In the genomic region with DNA sequence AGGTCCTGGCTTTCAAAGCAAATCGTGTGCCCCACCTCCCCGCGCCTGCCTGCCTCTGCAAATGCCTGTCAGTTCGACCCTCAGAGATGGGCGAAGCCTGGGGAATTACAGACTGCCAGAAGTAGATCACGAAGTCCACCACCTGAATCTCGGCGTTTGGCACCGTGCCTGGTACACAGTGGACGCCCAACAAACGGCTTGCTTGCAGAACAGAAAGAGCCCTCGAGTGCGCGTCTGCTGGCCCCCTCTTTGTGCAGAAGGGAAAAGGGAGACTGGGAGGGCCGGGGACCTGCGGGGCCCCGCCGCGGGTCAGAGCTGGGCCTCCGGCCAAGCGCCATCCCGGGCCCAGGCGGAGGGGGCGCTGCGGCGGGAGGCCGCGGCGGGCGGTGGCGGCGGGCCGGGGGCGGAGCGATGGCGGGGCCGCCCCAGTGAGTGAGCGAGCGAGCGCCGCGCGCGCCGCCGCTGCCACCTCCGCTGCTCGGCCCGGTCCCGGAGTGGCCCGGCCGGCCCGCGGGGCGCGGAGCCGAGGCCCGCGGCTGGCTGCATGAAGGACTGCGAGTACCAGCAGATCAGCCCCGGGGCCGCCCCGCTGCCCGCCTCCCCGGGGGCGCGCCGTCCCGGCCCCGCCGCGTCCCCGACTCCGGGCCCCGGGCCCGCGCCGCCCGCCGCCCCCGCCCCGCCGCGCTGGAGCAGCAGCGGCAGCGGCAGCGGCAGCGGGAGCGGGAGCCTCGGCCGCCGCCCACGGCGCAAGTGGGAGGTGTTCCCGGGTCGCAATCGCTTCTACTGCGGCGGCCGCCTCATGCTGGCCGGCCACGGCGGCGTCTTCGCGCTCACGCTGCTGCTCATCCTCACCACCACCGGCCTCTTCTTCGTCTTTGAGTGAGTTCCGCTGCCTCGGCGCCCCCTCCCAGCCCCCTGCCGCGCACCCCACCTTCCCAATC, we compare ENCODE assay signal across 8 cellular contexts. TPM values are rescaled to one million over a fixed set of nuclear protein-coding genes. Genes with fewer than 3 reads are reported as not detected.
DNase-seq lines count a peak whose midpoint lies in the region; ATAC-seq, FAIRE-seq and TF ChIP-seq lines count a peak whose summit lies in the region.

A gene with protein sequence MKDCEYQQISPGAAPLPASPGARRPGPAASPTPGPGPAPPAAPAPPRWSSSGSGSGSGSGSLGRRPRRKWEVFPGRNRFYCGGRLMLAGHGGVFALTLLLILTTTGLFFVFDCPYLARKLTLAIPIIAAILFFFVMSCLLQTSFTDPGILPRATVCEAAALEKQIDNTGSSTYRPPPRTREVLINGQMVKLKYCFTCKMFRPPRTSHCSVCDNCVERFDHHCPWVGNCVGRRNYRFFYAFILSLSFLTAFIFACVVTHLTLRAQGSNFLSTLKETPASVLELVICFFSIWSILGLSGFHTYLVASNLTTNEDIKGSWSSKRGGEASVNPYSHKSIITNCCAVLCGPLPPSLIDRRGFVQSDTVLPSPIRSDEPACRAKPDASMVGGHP (plus strand): TSS at position 428 of the 941 bp plus-strand sequence. CDS start 117 bp downstream, at position 545.

- H3K27me3 Mint-ChIP-seq in immature natural killer cell (ENCODE audit: low read depth in 3 of 3), result peaks cover 0 to 5% (median 3%) of the 10 kb centered on the region in 3 donors

- ATAC-seq in GM19395 (IDR thresholded peaks at IDR 0.05; ENCODE audit: unreplicated experiment), result no peak

- peak within 1 kb of the TSS; percentile 81 for H3K27ac ChIP-seq in WERI-Rb-1

- no peaks in the 10 kb centered on the region for H3K9me3 ChIP-seq in WERI-Rb-1 (ENCODE audit: severe bottlenecking)

- TF ChIP-seq CTCF in GM12872 (IDR thresholded peaks at IDR 0.05; ENCODE audit: insufficient read depth, low read depth, low read length) (peak; percentile 47; the same call in 1 of the 3 replicates), HFF-Myc (IDR thresholded peaks at IDR 0.05; ENCODE audit: low read depth, low read length, missing control alignments) (peak; percentile 29), WERI-Rb-1 (IDR thresholded peaks at IDR 0.05; ENCODE audit: low read depth, low read length) (peak; percentile 60), bronchial epithelial cell (IDR thresholded peaks at IDR 0.05; ENCODE audit: insufficient read depth, low read length, severe bottlenecking) (peak; percentile 47)

- peak within 1 kb of the TSS; percentile 66 for H3K4me3 ChIP-seq in HFF-Myc (replicated peaks; ENCODE audit: low read depth, low read length)
- peak within 1 kb of the TSS; percentile 57 for H3K4me3 ChIP-seq in WERI-Rb-1 (ENCODE audit: low read depth, low read length)
- H3K4me3 ChIP-seq in bronchial epithelial cell (ENCODE audit: low read depth, low read length), result peak within 1 kb of the TSS; percentile 79

- FAIRE-seq in bronchial epithelial cell (lab: Jason Lieb, UNC), result no peak

- H3K4me1 Mint-ChIP-seq in immature natural killer cell, result peaks cover 51 to 60% of the 10 kb centered on the region in 2 donors

- H3K36me3 ChIP-seq in WERI-Rb-1 (peaks cover 25% of the 10 kb centered on the region), bronchial epithelial cell (ENCODE audit: control insufficient read depth, insufficient read depth, low read length) (peaks cover 5% of the 10 kb centered on the region)

- H3K27ac Mint-ChIP-seq in immature natural killer cell, result peak within 1 kb of the TSS; percentile 83 to 100 (median 97)

- peak within 1 kb of the TSS; percentile 90 to 96 (median 93) for H3K4me3 Mint-ChIP-seq in immature natural killer cell

- DNase-seq in HFF-Myc (ENCODE audit: extremely low read depth, low read depth) (no peak), NCI-H128 (lab: John Stamatoyannopoulos, UW; ENCODE audit: unreplicated experiment) (peak; percentile 23), WERI-Rb-1 (peak; percentile 56), bronchial epithelial cell (ENCODE audit: low read depth) (no peak), immature natural killer cell (peak; percentile 78 to 82 (median 79)), smooth muscle cell of the brain vasculature (ENCODE audit: low read depth, low spot score) (peak; percentile 12)

- no peaks in the 10 kb centered on the region for H3K27me3 ChIP-seq in WERI-Rb-1 (ENCODE audit: insufficient read depth, low read depth, severe bottlenecking)
- H3K27me3 ChIP-seq in bronchial epithelial cell (ENCODE audit: control insufficient read depth, insufficient read depth, low read length), result no peaks in the 10 kb centered on the region

- peaks cover 0 to 3% (median 3%) of the 10 kb centered on the region in 3 donors for H3K36me3 Mint-ChIP-seq in immature natural killer cell

- no peaks in the 10 kb centered on the region for H3K9me3 Mint-ChIP-seq in immature natural killer cell

RNA-seq across cellular contexts. Expression of the gene that starts here (rescaled TPM):
- 5.0 and 6.1 TPM in 2 replicates for total RNA-seq in bronchial epithelial cell
- 1 to 10 TPM; 7.3 to 8.8 (median 7.8) TPM for polyA plus RNA-seq in immature natural killer cell

Comparison
In these comparisons a context has a peak if more than half of its experiments do, and no peak if none do; other contexts are left out.
1. DNase-seq: peak in NCI-H128 (single experiment), WERI-Rb-1 (single experiment), immature natural killer cell (3 of 3) and smooth muscle cell of the brain vasculature (single experiment); none in HFF-Myc (single experiment) and bronchial epithelial cell (single experiment).
2. Peak in every context shown above with its lines, with median percentiles within 50 percentile points of each other: CTCF ChIP-seq and H3K4me3 ChIP-seq.